11 cellular contexts compared by ENCODE assay signal in the genomic region with DNA sequence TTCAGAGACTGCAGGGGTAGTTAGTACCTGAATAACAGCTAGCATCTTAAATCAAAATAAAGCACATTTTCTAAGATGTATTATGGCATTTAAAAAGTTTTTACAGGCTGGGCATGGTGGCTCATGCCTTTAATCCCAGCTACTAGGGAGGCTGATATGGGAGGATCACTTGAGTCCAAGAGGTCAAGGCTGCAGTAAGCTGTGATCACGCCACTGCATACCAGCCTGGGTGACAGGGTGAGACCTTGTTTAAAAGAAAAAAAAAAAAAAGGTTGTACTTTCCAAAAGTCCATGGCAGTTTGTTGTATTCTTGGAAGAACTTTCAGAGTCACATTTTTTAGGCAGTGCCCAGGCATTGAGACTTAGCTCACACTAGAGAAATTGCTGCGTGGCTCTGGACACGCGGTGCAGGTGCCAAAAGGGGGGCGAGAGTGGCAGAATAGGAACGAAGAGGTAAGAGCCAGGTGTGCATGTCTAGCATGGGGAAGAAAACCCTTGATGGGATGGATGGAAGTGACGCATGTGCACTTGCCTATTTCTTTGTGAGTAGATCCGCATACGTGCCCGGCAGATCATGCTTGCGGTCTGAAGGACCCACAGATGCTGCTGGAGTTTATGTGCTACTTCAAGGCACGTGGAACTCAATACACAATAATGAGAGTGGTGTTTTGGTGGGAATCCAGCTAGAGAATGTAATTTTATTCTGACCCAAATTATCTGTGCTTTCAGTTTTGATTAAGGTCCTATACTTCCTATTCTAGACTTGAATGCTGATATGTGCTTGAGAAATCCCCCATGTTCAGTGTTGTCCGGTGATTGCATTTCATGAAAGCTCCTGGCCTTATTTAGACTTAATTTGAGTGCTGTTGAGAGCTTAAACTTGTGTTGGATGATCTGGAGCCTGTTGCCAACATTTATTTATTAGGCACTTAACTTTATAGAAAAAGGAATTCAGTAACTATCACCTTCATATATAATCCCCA. TPM values are rescaled to one million over a fixed set of nuclear protein-coding genes. Genes with fewer than 3 reads are reported as not detected.
A peak's percentile ranks its signal among the peaks of the same experiment; 100 is the strongest.
DNase-seq lines count a peak whose midpoint lies in the region; ATAC-seq, FAIRE-seq and TF ChIP-seq lines count a peak whose summit lies in the region.
"Had no signal": no experiment of that assay in that cellular context is flagged by ENCODE, and none has a peak within 500 bp of the region (broad histone marks: within the 10 kb centered on the region; RNA-seq: fewer than 3 reads in every experiment).

No MANE protein-coding gene starts in this region.

- H3K9ac ChIP-seq in OCI-LY3 (ENCODE audit: low read length), result peak overlapping the region; percentile 89

- no peak for TF ChIP-seq CTCF in OCI-LY3 (IDR thresholded peaks at IDR 0.05; ENCODE audit: low read depth, low read length)
- TF ChIP-seq CTCF in lower lobe of right lung (IDR thresholded peaks at IDR 0.05), result no peak
- TF ChIP-seq CTCF in testis (IDR thresholded peaks at IDR 0.05), result no peak

- FAIRE-seq in GM12891 (lab: Jason Lieb, UNC), result peak; percentile 90

- peak overlapping the region; percentile 76 for H3K4me3 ChIP-seq in OCI-LY3 (ENCODE audit: low read length)
- no peak overlapping the region for H3K4me3 ChIP-seq in lower lobe of right lung
- no peak overlapping the region for H3K4me3 ChIP-seq in testis
- H3K4me3 ChIP-seq: upper lobe of left lung had no signal

- DNase-seq in GM12891 (ENCODE audit: insufficient read length, low spot score), result no peak
- DNase-seq in lower lobe of right lung, result no peak
- no peak for DNase-seq in testis
- DNase-seq in NCI-H345 treated with DMSO at 0.1 percent for 48 hours (lab: John Stamatoyannopoulos, UW; ENCODE audit: unreplicated experiment), result no peak
- DNase-seq in left cardiac atrium, result no peak
- no peak for DNase-seq in NCI-H1436 treated with DMSO at 0.1 percent for 48 hours (lab: John Stamatoyannopoulos, UW)
- DNase-seq: Kasumi-1 had no signal

- ATAC-seq in GM19455 (IDR thresholded peaks at IDR 0.05; ENCODE audit: unreplicated experiment) (peak; percentile 35), lower lobe of right lung (peak; percentile 22 to 28), left cardiac atrium (no peak)
- ATAC-seq: Panc1 had no signal

- WGBS in testis, 2 donors, result 90 to 91% methylated on average over 13 of the region's 13 CpGs

- intact Hi-C loops in lower lobe of right lung (cut with DNase I) (no loop called here), testis (cut with DNase I; ENCODE audit: low total_unique reads) (no loop called here), left cardiac atrium (cut with DNase I) (no loop called here)

- no peak overlapping the region for H2AFZ ChIP-seq in OCI-LY3 (ENCODE audit: low read depth, low read length)

- TF ChIP-seq POLR2A in GM12891 (IDR thresholded peaks at IDR 0.05; ENCODE audit: low read depth, low read length) (peak; percentile 65), testis (IDR thresholded peaks at IDR 0.05) (no peak)

- peaks cover 75% of the 10 kb centered on the region for H3K4me1 ChIP-seq in OCI-LY3 (ENCODE audit: low read length)
- H3K4me1 ChIP-seq in lower lobe of right lung, result peaks cover 20% of the 10 kb centered on the region
- H3K4me1 ChIP-seq in testis, result no peaks in the 10 kb centered on the region

- peaks cover 81% of the 10 kb centered on the region for H3K79me2 ChIP-seq in OCI-LY3 (ENCODE audit: low read length)

- peak overlapping the region; percentile 99 for H3K4me2 ChIP-seq in OCI-LY3 (ENCODE audit: low read length)

- H3K36me3 ChIP-seq in OCI-LY3 (replicated peaks; ENCODE audit: low read depth, low read length) (peaks cover 50% of the 10 kb centered on the region), lower lobe of right lung (peaks cover 34% of the 10 kb centered on the region), testis (ENCODE audit: low read depth, missing control alignments) (no peaks in the 10 kb centered on the region)

- H3K27ac ChIP-seq in OCI-LY3 (ENCODE audit: low read length) (peak overlapping the region; percentile 99), lower lobe of right lung (no peak overlapping the region), testis (no peak overlapping the region)

- H4K20me1 ChIP-seq in OCI-LY3 (ENCODE audit: insufficient read depth, low read length), result peaks cover 2% of the 10 kb centered on the region; the same call in 1 of the 2 replicates

- no peaks in the 10 kb centered on the region for H3K27me3 ChIP-seq in OCI-LY3 (ENCODE audit: low read depth, low read length)
- no peaks in the 10 kb centered on the region for H3K27me3 ChIP-seq in lower lobe of right lung (ENCODE audit: low read depth)
- H3K27me3 ChIP-seq in testis, result no peaks in the 10 kb centered on the region
- H3K27me3 ChIP-seq: upper lobe of left lung had no signal

- H3K9me3 ChIP-seq in OCI-LY3 (ENCODE audit: insufficient read depth, low read length) (peaks cover 4% of the 10 kb centered on the region; the same call in 1 of the 2 replicates), lower lobe of right lung (no peaks in the 10 kb centered on the region), testis (no peaks in the 10 kb centered on the region)
- H3K9me3 ChIP-seq: upper lobe of left lung had no signal

TF ChIP-seq in GM12891, 5 proteins besides CTCF, POLR2A, EP300 and RAD21:
- TF ChIP-seq POU2F2 (IDR thresholded peaks at IDR 0.05; ENCODE audit: low read depth, low read length), result 0 out of 2 replicates have a peak, but pooled peaks have one; percentile 50
- no peak for TF ChIP-seq PAX5 (IDR thresholded peaks at IDR 0.05; ENCODE audit: insufficient read depth, low read length, severe bottlenecking)
- TF ChIP-seq SPI1 (IDR thresholded peaks at IDR 0.05; ENCODE audit: low read depth, low read length), result no peak
- TF ChIP-seq TAF1 (IDR thresholded peaks at IDR 0.05; ENCODE audit: low read depth, low read length), result peak; percentile 47; the same call in 1 of the 2 replicates
- peak; percentile 55; the same call in 1 of the 2 replicates for TF ChIP-seq POLR2AphosphoS5 (IDR thresholded peaks at IDR 0.05; ENCODE audit: low read depth, low read length)

RNA-seq across cellular contexts. Expression of a gene that starts 11.9 kb away (rescaled TPM):
- polyA plus RNA-seq in GM12891 (2012; ENCODE audit: low read depth, missing spikeins), result 37.8 TPM
- 62.5 TPM for total RNA-seq in lower lobe of right lung
- total RNA-seq in testis, result 100 to 1,000 TPM; 129 to 165 TPM
- polyA plus RNA-seq in testis (ENCODE audit: insufficient read depth, low read depth, low replicate concordance), result 156 TPM
- total RNA-seq in left cardiac atrium, result 10 to 100 TPM; 18.7 to 20.4 TPM

RNA-seq across cellular contexts. Expression of a gene that starts 15.0 kb away (rescaled TPM):
- 24.6 TPM for polyA plus RNA-seq in GM12891 (2012; ENCODE audit: low read depth, missing spikeins)
- total RNA-seq in lower lobe of right lung (62.2 TPM), testis (10 to 100 TPM; 47.2 to 51.9 TPM), left cardiac atrium (10 to 100 TPM; 34.5 to 35.3 TPM)
- polyA plus RNA-seq in testis (ENCODE audit: insufficient read depth, low read depth, low replicate concordance), result 47.2 TPM

RNA-seq across cellular contexts. Expression of a gene that starts 37.2 kb away (rescaled TPM):
- polyA plus RNA-seq in GM12891 (2012; ENCODE audit: low read depth, missing spikeins), result 17.1 TPM
- total RNA-seq in lower lobe of right lung (19.7 TPM), testis (10 to 100 TPM; 28.3 to 32.8 TPM), left cardiac atrium (1 to 10 TPM; 6.0 to 7.8 TPM)
- polyA plus RNA-seq in testis (ENCODE audit: insufficient read depth, low read depth, low replicate concordance), result 28.7 TPM

Comparison
In these comparisons a context has a peak if more than half of its experiments do, and no peak if none do; other contexts are left out.
1. ATAC-seq: peak in GM19455 (single experiment) and lower lobe of right lung (2 of 2); none in left cardiac atrium (0 of 2).